ENCODE assay signal across 8 cellular contexts in genomic region chr1:16895602-16896315, GRCh38. TPM values are rescaled to one million over a fixed set of nuclear protein-coding genes. Genes with fewer than 3 reads are reported as not detected.
DNase-seq lines count a peak whose midpoint lies in the region; ATAC-seq and TF ChIP-seq lines count a peak whose summit lies in the region.
"Not testable (repeated sequence)": the region's sequence is repeated elsewhere in the genome, so short reads cannot be mapped to it uniquely, and the experiment has no call there.

TSS of gene RNU1-2 (plus strand) at chr1:16895980.

- not testable (repeated sequence) for H3K79me2 ChIP-seq in neural progenitor cell (ENCODE audit: low read depth)

- H3K4me3 Mint-ChIP-seq in neural progenitor cell = peak within 1 kb of the TSS; percentile 88

- not testable (repeated sequence) for H2AFZ ChIP-seq in neural progenitor cell (replicated peaks)

- WGBS in stomach, 5 donors = 0 to 2% (median 1%) methylated on average over 23 to 30 of the region's 39 CpGs

- H3K27me3 ChIP-seq in foreskin keratinocyte, neural progenitor cell, stomach: not testable (repeated sequence)

- H3K36me3 ChIP-seq in neural progenitor cell, stomach: not testable (repeated sequence)

- peak; percentile 97 for ATAC-seq in HG02571 (IDR thresholded peaks at IDR 0.05; ENCODE audit: unreplicated experiment)
- ATAC-seq in foreskin keratinocyte = peak; percentile 99

- not testable (repeated sequence) for TF ChIP-seq EP300 in stomach (IDR thresholded peaks at IDR 0.05)

- not testable (repeated sequence) for H4K20me1 ChIP-seq in neural progenitor cell (ENCODE audit: low read depth)

- H3F3A ChIP-seq in neural progenitor cell (ENCODE audit: low read depth) = not testable (repeated sequence)

- H3K36me3 Mint-ChIP-seq in neural progenitor cell = not testable (repeated sequence)

- intact Hi-C loops in stomach (cut with DNase I; ENCODE audit: low total_unique reads) = not testable (repeated sequence)

- H3K4me3 ChIP-seq in NB4 (ENCODE audit: low read depth, low read length) = peak within 1 kb of the TSS; percentile 40
- H3K4me3 ChIP-seq in neural progenitor cell = peak within 1 kb of the TSS; percentile 41
- peak within 1 kb of the TSS; percentile 21 to 41 (median 35) for H3K4me3 ChIP-seq in stomach

- peak within 1 kb of the TSS; percentile 97 for H3K9ac ChIP-seq in neural progenitor cell

- not testable (repeated sequence) for TF ChIP-seq CTCF in NB4 (IDR thresholded peaks at IDR 0.05; ENCODE audit: low read depth, low read length); foreskin keratinocyte (conservative IDR thresholded peaks at IDR 0.05); neural progenitor cell (IDR thresholded peaks at IDR 0.05); stomach (IDR thresholded peaks at IDR 0.05)

- TF ChIP-seq POLR2A in NB4 (IDR thresholded peaks at IDR 0.05; ENCODE audit: extremely low read depth, insufficient read length) = peak; percentile 85
- TF ChIP-seq POLR2A in stomach (IDR thresholded peaks at IDR 0.05) = not testable (repeated sequence)

- not testable (repeated sequence) for H3K9me3 ChIP-seq in neural progenitor cell (ENCODE audit: low read depth); stomach

- H3K27ac Mint-ChIP-seq in neural progenitor cell = peak within 1 kb of the TSS; percentile 100

- in situ Hi-C loops in SK-MEL-5 (cut with HindIII; ENCODE audit: low pct_unique_long_range_greater_than_20kb, low sequenced_read_pairs) = not testable (repeated sequence)

- H3K27me3 Mint-ChIP-seq in neural progenitor cell (ENCODE audit: insufficient read depth, low read depth) = peaks cover 11% of the 10 kb centered on the region

- not testable (repeated sequence) for H3K9me3 Mint-ChIP-seq in neural progenitor cell

- H3K27ac ChIP-seq in foreskin keratinocyte (peak within 1 kb of the TSS; percentile 82), neural progenitor cell (peak within 1 kb of the TSS; percentile 100), stomach (peak within 1 kb of the TSS; percentile 83 to 98 (median 91))

- DNase-seq in GM04504 (ENCODE audit: low read depth) = peak; percentile 96
- DNase-seq in NB4 (ENCODE audit: low read depth) = peak; percentile 97
- peak; percentile 99 for DNase-seq in SK-MEL-5 (ENCODE audit: low read depth, low spot score)
- peak; percentile 79 for DNase-seq in activated gamma-delta T cell treated with anti-CD3 and anti-CD28 coated beads, Interleukin-2, amount 50 U/mL, for 16 hours (ENCODE audit: low read depth)
- peak; percentile 99 to 100 for DNase-seq in foreskin keratinocyte
- peak; percentile 81 for DNase-seq in neural progenitor cell (ENCODE audit: low spot score)
- peak; percentile 93 for DNase-seq in stomach

- peaks cover 27% of the 10 kb centered on the region for H3K4me1 Mint-ChIP-seq in neural progenitor cell

- not testable (repeated sequence) for H3K4me1 ChIP-seq in foreskin keratinocyte, neural progenitor cell
- H3K4me1 ChIP-seq in stomach = peaks cover 10 to 43% (median 31%) of the 10 kb centered on the region in 4 donors

- peak within 1 kb of the TSS; percentile 69 for H3K4me2 ChIP-seq in neural progenitor cell

RNA-seq across cellular contexts. Expression of gene RNU1-2, which starts in this region (rescaled TPM):
- total RNA-seq in SK-MEL-5 (2014; rRNA removed; shearing (Covaris generic)) = under 0.01 TPM in 1 of 2 replicates, not detected in the other
- polyA plus RNA-seq in SK-MEL-5 (2015; cell fraction: cytosol; rRNA removed) = not detected in 2 replicates
- polyA plus RNA-seq in SK-MEL-5 (2015; cell fraction: nucleus; rRNA removed) = not detected in 2 replicates
- total RNA-seq in foreskin keratinocyte = 2,556 and 4,441 TPM in 2 replicates
- polyA plus RNA-seq in foreskin keratinocyte = not detected in 2 replicates
- under 0.01 TPM in 2 replicates for total RNA-seq in neural progenitor cell (ENCODE audit: low replicate concordance)
- total RNA-seq in stomach = 1,000 to 10,000 TPM in 1 of 5 donors, under 1 TPM in 4; under 0.01 to 9,966 (median under 0.01) TPM
- polyA plus RNA-seq in stomach = not detected

Comparison
In these comparisons a context has a peak if more than half of its experiments do, and no peak if none do; other contexts are left out.
1. Peak in every context shown above with its lines: DNase-seq, ATAC-seq, H3K4me3 ChIP-seq and H3K27ac ChIP-seq.
2. Peak in DNase-seq in SK-MEL-5; RNA of the gene not detected or under 1 TPM.
3. Peak in DNase-seq, H3K4me3 ChIP-seq, H3K27ac ChIP-seq, H3K9ac ChIP-seq and H3K4me2 ChIP-seq in neural progenitor cell; RNA of the gene not detected or under 1 TPM.